2 cellular contexts compared by ENCODE assay signal in genomic region chr9:19246891-19247290, GRCh38.
A peak's percentile ranks its signal among the peaks of the same experiment; 100 is the strongest.
TF ChIP-seq lines count a peak whose summit lies in the region.

No MANE protein-coding gene starts in this region.

TF ChIP-seq in GM23338, 12 proteins besides CTCF, POLR2A, EP300 and RAD21 (continued from another document):
- TF ChIP-seq ETS1 (IDR thresholded peaks at IDR 0.05) (no peak), CREB1 (CRISPR knock-in tag; IDR thresholded peaks at IDR 0.05; ENCODE audit: low read depth) (no peak), REST (IDR thresholded peaks at IDR 0.05; ENCODE audit: unreplicated experiment) (no peak), ZNF331 (CRISPR knock-in tag; IDR thresholded peaks at IDR 0.05; ENCODE audit: low read depth) (no peak), ZNF462 (CRISPR knock-in tag; IDR thresholded peaks at IDR 0.05) (no peak), EZH2phosphoT487 (IDR thresholded peaks at IDR 0.05; ENCODE audit: unreplicated experiment) (no peak), JUNB (IDR thresholded peaks at IDR 0.05; ENCODE audit: unreplicated experiment) (no peak), ZNF114 (CRISPR knock-in tag; IDR thresholded peaks at IDR 0.05) (no peak), NANOG (IDR thresholded peaks at IDR 0.05; ENCODE audit: borderline replicate concordance) (no peak), POLR2AphosphoS5 (IDR thresholded peaks at IDR 0.05; ENCODE audit: low read depth) (no peak)

TF ChIP-seq in K562, 482 proteins besides CTCF, POLR2A, EP300 and RAD21 (continued from another document):
- TF ChIP-seq TSHZ1 (CRISPR knock-in tag; IDR thresholded peaks at IDR 0.05) (peak; percentile 65; the same call in 1 of the 2 replicates), MEIS2 (IDR thresholded peaks at IDR 0.05; ENCODE audit: partially characterized antibody) (peak; percentile 94), PBX2 (CRISPR knock-in tag; IDR thresholded peaks at IDR 0.05; ENCODE audit: low read depth) (no peak), PBX2 (tag; conservative IDR thresholded peaks at IDR 0.05; ENCODE audit: low read depth) (peak; percentile 96), USF2 (CRISPR knock-in tag; IDR thresholded peaks at IDR 0.05) (no peak), ZBTB40 (IDR thresholded peaks at IDR 0.05) (no peak), ZBTB40 (CRISPR knock-in tag; IDR thresholded peaks at IDR 0.05) (no peak)
